ENCODE assay signal across 8 cellular contexts in genomic region chr1:119712342-119713038, GRCh38. TPM values are rescaled to one million over a fixed set of nuclear protein-coding genes. Genes with fewer than 3 reads are reported as not detected.
DNase-seq lines count a peak whose midpoint lies in the region; ATAC-seq lines count a peak whose summit lies in the region.

No MANE protein-coding gene starts in this region.

- H3K4me3 Mint-ChIP-seq in naive thymus-derived CD8-positive, alpha-beta T cell = peak overlapping the region; percentile 93 to 99 (median 96)

- H3K27ac Mint-ChIP-seq in naive thymus-derived CD8-positive, alpha-beta T cell = peak overlapping the region in 7 of 10 donors; percentile 55 to 94 (median 85)

- no peaks in the 10 kb centered on the region for H3K36me3 Mint-ChIP-seq in naive thymus-derived CD8-positive, alpha-beta T cell

- H3K4me3 ChIP-seq in subcutaneous abdominal adipose tissue (ENCODE audit: low read depth in 1 of 5, low read length in 5 of 5) = peak overlapping the region; percentile 58 to 89 (median 77)

- peaks cover 26 to 43% (median 39%) of the 10 kb centered on the region in 4 donors for H3K4me1 Mint-ChIP-seq in naive thymus-derived CD8-positive, alpha-beta T cell

- peaks cover 0 to 3% (median 0%) of the 10 kb centered on the region in 9 donors for H3K9me3 Mint-ChIP-seq in naive thymus-derived CD8-positive, alpha-beta T cell

- H3K9me3 ChIP-seq in subcutaneous abdominal adipose tissue (ENCODE audit: control insufficient read depth in 5 of 5, low read length in 5 of 5) = no peaks in the 10 kb centered on the region

- ATAC-seq in HG03045 (IDR thresholded peaks at IDR 0.05; ENCODE audit: unreplicated experiment) (peak; percentile 43), GM21526 (IDR thresholded peaks at IDR 0.05; ENCODE audit: low FRiP score, unreplicated experiment) (no peak)
- ATAC-seq in naive thymus-derived CD8-positive, alpha-beta T cell = peak; percentile 70 to 74

- peak overlapping the region in 3 of 5 donors; percentile 10 to 41 (median 25) for H3K9ac ChIP-seq in subcutaneous abdominal adipose tissue (ENCODE audit: low read length in 5 of 5)

- H3K27me3 Mint-ChIP-seq in naive thymus-derived CD8-positive, alpha-beta T cell = peaks cover 0 to 6% (median 0%) of the 10 kb centered on the region in 5 donors

- DNase-seq in ELR (ENCODE audit: low read depth) = peak; percentile 91
- DNase-seq in NCI-H510A (lab: John Stamatoyannopoulos, UW) = peak; percentile 87
- peak; percentile 15 for DNase-seq in activated CD8-positive, alpha-beta memory T cell treated with anti-CD3 and anti-CD28 coated beads, Interleukin-2, amount 50 U/mL, for 24 hours (ENCODE audit: extremely low read depth)
- DNase-seq in fibroblast of gingiva (ENCODE audit: low read depth) = peak; percentile 89
- DNase-seq in naive thymus-derived CD8-positive, alpha-beta T cell = peak in 8 of 10 donors; percentile 24 to 72 (median 34)

- peak overlapping the region; percentile 74 for H3K27ac ChIP-seq in subcutaneous abdominal adipose tissue (ENCODE audit: low read depth, low read length)

- H3K4me1 ChIP-seq in subcutaneous abdominal adipose tissue (ENCODE audit: control insufficient read depth in 5 of 5, insufficient read depth in 5 of 5, low read length in 5 of 5) = peaks cover 9 to 45% (median 38%) of the 10 kb centered on the region in 5 donors

- POLR2A ChIA-PET in naive thymus-derived CD8-positive, alpha-beta T cell (lab: Charles Lee) = interaction anchor here (0.8 to 1.2 kb wide), 2 partner anchors 64 to 464 kb away, joined by 3 to 5 read pairs; partner anchors contain the start of gene SEC22B

- H3K36me3 ChIP-seq in subcutaneous abdominal adipose tissue (ENCODE audit: control insufficient read depth in 5 of 5, insufficient read depth in 5 of 5, low read length in 5 of 5) = no peaks in the 10 kb centered on the region

- H3K27me3 ChIP-seq in subcutaneous abdominal adipose tissue (ENCODE audit: control insufficient read depth in 5 of 5, insufficient read depth in 4 of 5, low read length in 5 of 5) = no peaks in the 10 kb centered on the region

RNA-seq across cellular contexts. Expression of gene PHGDH, which starts 0.8 kb away (rescaled TPM):
- total RNA-seq in naive thymus-derived CD8-positive, alpha-beta T cell = 10 to 100 TPM; 61.2 to 64.9 TPM
- 10 to 100 TPM; 18.5 to 55.9 (median 53.3) TPM for polyA plus RNA-seq in naive thymus-derived CD8-positive, alpha-beta T cell

RNA-seq across cellular contexts. Expression of gene HMGCS2, which starts 56.2 kb away (rescaled TPM):
- total RNA-seq in naive thymus-derived CD8-positive, alpha-beta T cell = not detected
- not detected for polyA plus RNA-seq in naive thymus-derived CD8-positive, alpha-beta T cell

Comparison
In these comparisons a context has a peak if more than half of its experiments do, and no peak if none do; other contexts are left out.
1. DNase-seq: peak in every context shown above with its lines; median percentile 91 in ELR; 89 in fibroblast of gingiva; 87 in NCI-H510A; 34 in naive thymus-derived CD8-positive, alpha-beta T cell; 15 in activated CD8-positive, alpha-beta memory T cell treated with anti-CD3 and anti-CD28 coated beads, Interleukin-2, amount 50 U/mL, for 24 hours.